Comparison of ENCODE assay signal across 26 cellular contexts in genomic region chr16:4714996-4715395, GRCh38. TPM values are rescaled to one million over a fixed set of nuclear protein-coding genes. Genes with fewer than 3 reads are reported as not detected.
"Had no signal": no experiment of that assay in that cellular context is flagged by ENCODE, and none has a peak within 500 bp of the region (broad histone marks: within the 10 kb centered on the region; RNA-seq: fewer than 3 reads in every experiment).

No MANE protein-coding gene starts in this region.

- H3K4me3 ChIP-seq: K562 had no signal

- H3K9ac ChIP-seq: KMS-11, SK-N-SH had no signal

- H3K4me2 ChIP-seq: KMS-11, SK-N-SH had no signal

- H3K4me3 Mint-ChIP-seq: IgD-negative memory B cell had no signal

- H3K9me3 Mint-ChIP-seq: IgD-negative memory B cell had no signal

- H3K9me2 ChIP-seq: SK-N-SH had no signal

- H3K9me3 ChIP-seq: SK-N-SH had no signal

- FAIRE-seq: HTR-8/SVneo, K562, RCC 7860 had no signal

- H3K27me3 Mint-ChIP-seq: IgD-negative memory B cell had no signal

- H3K27ac Mint-ChIP-seq: IgD-negative memory B cell had no signal

- ATAC-seq: K562 had no signal

- DNase-seq: Kasumi-1, MV-4-11, NCI-H1048, NCI-H1105, NCI-H1417, NCI-H1436 treated with DMSO at 0.1 percent for 48 hours, NCI-H1694, NCI-H1930, NCI-H2081, NCI-H2107, NCI-H2227 treated with DMSO at 0.1 percent for 48 hours, NCI-H446, NCI-H510A, NCI-H524 treated with DMSO at 0.1 percent for 48 hours, NCI-H69, NCI-H774, Right ventricle myocardium superior, RPMI8226, SIG-M5, SK-N-SH had no signal

- H3K27ac ChIP-seq: HL-60, KMS-11 had no signal

RNA-seq across cellular contexts. Expression of gene DNAAF8, which starts 19.3 kb away (rescaled TPM):
- total RNA-seq: K562 had no signal
